Comparison of ENCODE assay signal across 8 cellular contexts in genomic region chr19:4792019-4792865, GRCh38. TPM values are rescaled to one million over a fixed set of nuclear protein-coding genes. Genes with fewer than 3 reads are reported as not detected.
DNase-seq lines count a peak whose midpoint lies in the region; ATAC-seq and TF ChIP-seq lines count a peak whose summit lies in the region.
"Not testable (repeated sequence)": the region's sequence is repeated elsewhere in the genome, so short reads cannot be mapped to it uniquely, and the experiment has no call there.

No MANE protein-coding gene starts in this region.

- H3K36me3 Mint-ChIP-seq in CD4-positive, alpha-beta T cell (ENCODE audit: low read depth), result peaks cover 39% of the 10 kb centered on the region
- H3K36me3 Mint-ChIP-seq in IgD-negative memory B cell, result not testable (repeated sequence)
- peaks cover 21% of the 10 kb centered on the region for H3K36me3 Mint-ChIP-seq in T-cell
- peaks cover 11 to 28% of the 10 kb centered on the region in 2 donors for H3K36me3 Mint-ChIP-seq in activated naive CD4-positive, alpha-beta T cell treated with anti-CD3 and anti-CD28 coated beads, Interleukin-2, amount 50 U/mL, for 72 hours
- H3K36me3 Mint-ChIP-seq in effector memory CD8-positive, alpha-beta T cell (ENCODE audit: insufficient read depth), result peaks cover 58% of the 10 kb centered on the region
- peaks cover 26% of the 10 kb centered on the region for H3K36me3 Mint-ChIP-seq in nephron progenitor cell (ENCODE audit: low read depth)

- POLR2A ChIA-PET in CD4-positive, alpha-beta T cell (lab: Charles Lee), result interaction anchor here (0.6 to 2.6 kb wide), 9 partner anchors 68 to 1112 kb away, joined by 3 to 83 read pairs (median 8); partner anchors contain the start of genes CATSPERD, CHAF1A, DPP9 and KDM4B
- POLR2A ChIA-PET in T-cell (lab: Charles Lee), result interaction anchor here in 1 of 2 donors (0.5 to 0.6 kb wide), 2 partner anchors 55 to 64 kb away, joined by 3 to 6 read pairs; no protein-coding TSS in a partner anchor

- H3K27ac ChIP-seq in CD4-positive, alpha-beta T cell (ENCODE audit: low read depth, low read length), result peak overlapping the region; percentile 83
- peak overlapping the region; percentile 78 for H3K27ac ChIP-seq in stomach smooth muscle (ENCODE audit: low read length)

- peak overlapping the region; percentile 62 for H3K27ac Mint-ChIP-seq in CD4-positive, alpha-beta T cell
- peak overlapping the region; percentile 19 to 87 (median 46) for H3K27ac Mint-ChIP-seq in IgD-negative memory B cell
- peak overlapping the region; percentile 76 to 87 for H3K27ac Mint-ChIP-seq in T-cell
- H3K27ac Mint-ChIP-seq in activated naive CD4-positive, alpha-beta T cell treated with anti-CD3 and anti-CD28 coated beads, Interleukin-2, amount 50 U/mL, for 72 hours, result peak overlapping the region; percentile 79 to 87
- H3K27ac Mint-ChIP-seq in effector memory CD8-positive, alpha-beta T cell, result peak overlapping the region; percentile 71 to 79
- peak overlapping the region; percentile 72 for H3K27ac Mint-ChIP-seq in nephron progenitor cell

- peak overlapping the region; percentile 76 to 84 for H3K9ac ChIP-seq in stomach smooth muscle (ENCODE audit: low read length in 2 of 2)

- H3K9me3 ChIP-seq in CD4-positive, alpha-beta T cell (ENCODE audit: control insufficient read depth, low read length); iPS-18c (ENCODE audit: control insufficient read depth, insufficient read depth, low read length); stomach smooth muscle (ENCODE audit: control insufficient read depth in 2 of 2, low read length in 2 of 2): not testable (repeated sequence)

- not testable (repeated sequence) for H3K27me3 ChIP-seq in CD4-positive, alpha-beta T cell (ENCODE audit: control insufficient read depth, insufficient read depth, low read length); stomach smooth muscle (ENCODE audit: control insufficient read depth in 1 of 2, insufficient read depth in 2 of 2, low read length in 2 of 2)

- not testable (repeated sequence) for TF ChIP-seq CTCF in CD4-positive, alpha-beta T cell (IDR thresholded peaks at IDR 0.05); nephron progenitor cell (IDR thresholded peaks at IDR 0.05)

- peaks cover 36% of the 10 kb centered on the region for H3K4me1 ChIP-seq in stomach smooth muscle (ENCODE audit: control insufficient read depth, insufficient read depth, low read length)

- not testable (repeated sequence) for H3K9me3 Mint-ChIP-seq in CD4-positive, alpha-beta T cell; IgD-negative memory B cell; T-cell; activated naive CD4-positive, alpha-beta T cell treated with anti-CD3 and anti-CD28 coated beads, Interleukin-2, amount 50 U/mL, for 72 hours; effector memory CD8-positive, alpha-beta T cell; nephron progenitor cell

- peaks cover 31% of the 10 kb centered on the region for H3K4me1 Mint-ChIP-seq in CD4-positive, alpha-beta T cell (ENCODE audit: low read depth)
- peaks cover 6 to 22% (median 10%) of the 10 kb centered on the region in 3 donors for H3K4me1 Mint-ChIP-seq in IgD-negative memory B cell
- H3K4me1 Mint-ChIP-seq in T-cell, result peaks cover 26 to 45% (median 44%) of the 10 kb centered on the region in 3 donors
- H3K4me1 Mint-ChIP-seq in effector memory CD8-positive, alpha-beta T cell (ENCODE audit: low read depth in 2 of 2), result peaks cover 9 to 14% of the 10 kb centered on the region in 2 donors
- H3K4me1 Mint-ChIP-seq in nephron progenitor cell, result peaks cover 19% of the 10 kb centered on the region

- H3K36me3 ChIP-seq in stomach smooth muscle (ENCODE audit: control insufficient read depth in 2 of 2, insufficient read depth in 2 of 2, low read length in 2 of 2), result peaks cover 22% of the 10 kb centered on the region in 2 donors

- H3K4me3 Mint-ChIP-seq in CD4-positive, alpha-beta T cell, result peak overlapping the region; percentile 88
- H3K4me3 Mint-ChIP-seq in IgD-negative memory B cell, result peak overlapping the region; percentile 25 to 92 (median 81)
- peak overlapping the region; percentile 77 to 85 (median 77) for H3K4me3 Mint-ChIP-seq in T-cell
- peak overlapping the region; percentile 65 to 66 for H3K4me3 Mint-ChIP-seq in effector memory CD8-positive, alpha-beta T cell
- peak overlapping the region; percentile 83 for H3K4me3 Mint-ChIP-seq in nephron progenitor cell

- intact Hi-C loops in CD4-positive, alpha-beta T cell (cut with DNase I, micrococcal nuclease), result loop anchor here in 1 of 2 experiments (10.0 kb wide), 3 partner anchors 317 to 893 kb away; partner anchors contain the start of genes CHAF1A, HDGFL2, HSD11B1L and MICOS13

- H3K4me3 ChIP-seq in iPS-18c (ENCODE audit: insufficient read depth, low read depth, low read length) (peak overlapping the region; percentile 94), stomach smooth muscle (ENCODE audit: low read length in 2 of 2) (peak overlapping the region; percentile 73 to 83)

- DNase-seq in CD4-positive, alpha-beta T cell; effector memory CD8-positive, alpha-beta T cell: not testable (repeated sequence)
- DNase-seq in T-cell, result peak in 1 of 34 experiments; percentile 20
- DNase-seq in activated naive CD4-positive, alpha-beta T cell treated with anti-CD3 and anti-CD28 coated beads, Interleukin-2, amount 50 U/mL, for 72 hours (ENCODE audit: low spot score in 2 of 2), result peak in 1 of 2 donors; percentile 63
- peak; percentile 29 for DNase-seq in nephron progenitor cell

- not testable (repeated sequence) for H3K27me3 Mint-ChIP-seq in CD4-positive, alpha-beta T cell; IgD-negative memory B cell; T-cell; effector memory CD8-positive, alpha-beta T cell
- H3K27me3 Mint-ChIP-seq in nephron progenitor cell (ENCODE audit: low read depth, poor library complexity), result peaks cover 22% of the 10 kb centered on the region

- not testable (repeated sequence) for ATAC-seq in CD4-positive, alpha-beta T cell (ENCODE audit: poor library complexity); T-cell (replicated peaks in 1 of 4); activated naive CD4-positive, alpha-beta T cell treated with anti-CD3 and anti-CD28 coated beads, Interleukin-2, amount 50 U/mL, for 72 hours; effector memory CD8-positive, alpha-beta T cell (replicated peaks)

- CTCF ChIA-PET in CD4-positive, alpha-beta T cell (lab: Charles Lee), result interaction anchor here (0.9 to 1.6 kb wide), 6 partner anchors 17 to 1012 kb away, joined by 3 to 52 read pairs (median 8); partner anchors contain the start of genes CATSPERD, LONP1 and NRTN
- CTCF ChIA-PET in T-cell (lab: Charles Lee), result interaction anchor here in 1 of 2 donors (1.3 to 2.3 kb wide), 7 partner anchors 17 to 390 kb away, joined by 5 to 22 read pairs (median 8); partner anchors contain the start of gene CHAF1A

RNA-seq across cellular contexts. Expression of gene FEM1A, which starts 0.7 kb away (rescaled TPM):
- 10 to 100 TPM; 11.8 to 12.1 TPM for total RNA-seq in CD4-positive, alpha-beta T cell
- polyA plus RNA-seq in IgD-negative memory B cell, result 4.1 TPM
- 10 to 100 TPM in 4 of 5 donors, 1 to 10 TPM in 1; 9.7 to 17.7 (median 16.1) TPM for total RNA-seq in T-cell
- total RNA-seq in activated naive CD4-positive, alpha-beta T cell treated with anti-CD3 and anti-CD28 coated beads, Interleukin-2, amount 50 U/mL, for 72 hours, result 10 to 100 TPM in 1 of 2 donors, 1 to 10 TPM in 1; 9.3 to 11.4 TPM

RNA-seq across cellular contexts. Expression of gene TICAM1, which starts 39.3 kb away (rescaled TPM):
- total RNA-seq in CD4-positive, alpha-beta T cell, result 10 to 100 TPM; 14.7 to 15.0 TPM
- 23.3 TPM for polyA plus RNA-seq in IgD-negative memory B cell
- total RNA-seq in T-cell, result 10 to 100 TPM; 12.8 to 20.3 (median 16.8) TPM
- total RNA-seq in activated naive CD4-positive, alpha-beta T cell treated with anti-CD3 and anti-CD28 coated beads, Interleukin-2, amount 50 U/mL, for 72 hours, result 10 to 100 TPM; 18.8 to 27.5 TPM
